In genomic region chr5:92909545-92909962, GRCh38 we compare ENCODE assay signal across 10 cellular contexts.
DNase-seq lines count a peak whose midpoint lies in the region; ATAC-seq and TF ChIP-seq lines count a peak whose summit lies in the region.
"Had no signal": no experiment of that assay in that cellular context is flagged by ENCODE, and none has a peak within 500 bp of the region (broad histone marks: within the 10 kb centered on the region; RNA-seq: fewer than 3 reads in every experiment).

No MANE protein-coding gene starts in this region.

- H3K4me3 Mint-ChIP-seq in activated CD4-positive, alpha-beta T cell treated with anti-CD3 and anti-CD28 coated beads for 36 hours: no peak overlapping the region
- no peak overlapping the region for H3K4me3 Mint-ChIP-seq in activated CD4-positive, alpha-beta T cell treated with anti-CD3 and anti-CD28 coated beads, Interleukin-2, amount 10 ng/mL, durations not matched to agents 24 days and 14 days
- no peak overlapping the region for H3K4me3 Mint-ChIP-seq in immature natural killer cell
- H3K4me3 Mint-ChIP-seq: CD4-positive, CD25-positive, alpha-beta regulatory T cell had no signal

- CTCF ChIA-PET in activated CD4-positive, alpha-beta T cell treated with anti-CD3 and anti-CD28 coated beads for 36 hours (lab: Charles Lee): interaction anchor here (0.8 kb wide), 2 partner anchors 235 to 418 kb away, joined by 3 to 4 read pairs; no protein-coding TSS in a partner anchor

- no peaks in the 10 kb centered on the region for H3K27me3 ChIP-seq in tibial nerve

- H3K27me3 Mint-ChIP-seq in activated CD4-positive, alpha-beta T cell treated with anti-CD3 and anti-CD28 coated beads for 36 hours: peaks cover 2% of the 10 kb centered on the region
- H3K27me3 Mint-ChIP-seq in activated CD4-positive, alpha-beta T cell treated with anti-CD3 and anti-CD28 coated beads, Interleukin-2, amount 10 ng/mL, durations not matched to agents 24 days and 14 days: no peaks in the 10 kb centered on the region
- peaks cover 0 to 2% (median 2%) of the 10 kb centered on the region in 3 donors for H3K27me3 Mint-ChIP-seq in immature natural killer cell (ENCODE audit: low read depth in 3 of 3)
- H3K27me3 Mint-ChIP-seq: CD4-positive, CD25-positive, alpha-beta regulatory T cell had no signal

- no peaks in the 10 kb centered on the region for H3K36me3 Mint-ChIP-seq in activated CD4-positive, alpha-beta T cell treated with anti-CD3 and anti-CD28 coated beads for 36 hours (ENCODE audit: low read depth)
- no peaks in the 10 kb centered on the region for H3K36me3 Mint-ChIP-seq in activated CD4-positive, alpha-beta T cell treated with anti-CD3 and anti-CD28 coated beads, Interleukin-2, amount 10 ng/mL, durations not matched to agents 24 days and 14 days (ENCODE audit: low read depth)
- no peaks in the 10 kb centered on the region for H3K36me3 Mint-ChIP-seq in immature natural killer cell
- H3K36me3 Mint-ChIP-seq: CD4-positive, CD25-positive, alpha-beta regulatory T cell had no signal

- H3K4me3 ChIP-seq in fibroblast of pulmonary artery (replicated peaks; ENCODE audit: low read depth, low read length) (no peak overlapping the region), tibial nerve (no peak overlapping the region)

- peak; percentile 9 for DNase-seq in activated CD4-positive, alpha-beta T cell treated with anti-CD3 and anti-CD28 coated beads for 36 hours
- DNase-seq in activated CD4-positive, alpha-beta T cell treated with anti-CD3 and anti-CD28 coated beads, Interleukin-2, amount 10 ng/mL, durations not matched to agents 24 days and 14 days: no peak
- DNase-seq in NCI-H82 (lab: John Stamatoyannopoulos, UW) (peak; percentile 77), fibroblast of pulmonary artery (ENCODE audit: low read depth) (peak; percentile 48), tibial nerve (ENCODE audit: low spot score in 2 of 2) (no peak), immature natural killer cell (no peak)
- no peak for DNase-seq in stimulated activated CD4-positive, alpha-beta T cell treated with anti-CD3 and anti-CD28 coated beads, Interleukin-2, amount 100 ng/mL, for 24 hours
- DNase-seq: CD4-positive, CD25-positive, alpha-beta regulatory T cell; erythroblast had no signal

- H3K9me3 Mint-ChIP-seq in activated CD4-positive, alpha-beta T cell treated with anti-CD3 and anti-CD28 coated beads for 36 hours (ENCODE audit: low read depth): no peaks in the 10 kb centered on the region
- no peaks in the 10 kb centered on the region for H3K9me3 Mint-ChIP-seq in activated CD4-positive, alpha-beta T cell treated with anti-CD3 and anti-CD28 coated beads, Interleukin-2, amount 10 ng/mL, durations not matched to agents 24 days and 14 days
- H3K9me3 Mint-ChIP-seq in immature natural killer cell: peaks cover 0 to 7% (median 0%) of the 10 kb centered on the region in 6 donors

- H3K27ac Mint-ChIP-seq in activated CD4-positive, alpha-beta T cell treated with anti-CD3 and anti-CD28 coated beads for 36 hours: no peak overlapping the region
- H3K27ac Mint-ChIP-seq in activated CD4-positive, alpha-beta T cell treated with anti-CD3 and anti-CD28 coated beads, Interleukin-2, amount 10 ng/mL, durations not matched to agents 24 days and 14 days: no peak overlapping the region
- no peak overlapping the region for H3K27ac Mint-ChIP-seq in immature natural killer cell
- H3K27ac Mint-ChIP-seq: CD4-positive, CD25-positive, alpha-beta regulatory T cell had no signal

- no peaks in the 10 kb centered on the region for H3K9me3 ChIP-seq in tibial nerve

- no peaks in the 10 kb centered on the region for H3K4me1 Mint-ChIP-seq in activated CD4-positive, alpha-beta T cell treated with anti-CD3 and anti-CD28 coated beads for 36 hours
- no peaks in the 10 kb centered on the region for H3K4me1 Mint-ChIP-seq in activated CD4-positive, alpha-beta T cell treated with anti-CD3 and anti-CD28 coated beads, Interleukin-2, amount 10 ng/mL, durations not matched to agents 24 days and 14 days
- no peaks in the 10 kb centered on the region for H3K4me1 Mint-ChIP-seq in immature natural killer cell
- H3K4me1 Mint-ChIP-seq: CD4-positive, CD25-positive, alpha-beta regulatory T cell had no signal

- TF ChIP-seq EP300 in tibial nerve (IDR thresholded peaks at IDR 0.05): no peak

- H3K36me3 ChIP-seq in tibial nerve: no peaks in the 10 kb centered on the region

- no peak for ATAC-seq in activated CD4-positive, alpha-beta T cell treated with anti-CD3 and anti-CD28 coated beads for 36 hours
- ATAC-seq in HG02678 (IDR thresholded peaks at IDR 0.05; ENCODE audit: unreplicated experiment): no peak

- no peak overlapping the region for H3K27ac ChIP-seq in tibial nerve

- POLR2A ChIA-PET in activated CD4-positive, alpha-beta T cell treated with anti-CD3 and anti-CD28 coated beads for 36 hours (lab: Charles Lee): interaction anchor here (0.6 kb wide), 1 partner anchor 27 kb away, joined by 3 read pairs; no protein-coding TSS in a partner anchor

- 52 to 54% methylated on average over 6 of the region's 6 CpGs for WGBS in tibial nerve, 2 donors

- H3K4me1 ChIP-seq in tibial nerve: peaks cover 0 to 38% (median 4%) of the 10 kb centered on the region in 4 donors

- peak; percentile 68 for TF ChIP-seq CTCF in fibroblast of pulmonary artery (IDR thresholded peaks at IDR 0.05; ENCODE audit: low read length, missing control alignments)
- peak in 4 of 5 experiments; percentile 25 to 35 (median 28) for TF ChIP-seq CTCF in tibial nerve (IDR thresholded peaks at IDR 0.05)

- no peak for TF ChIP-seq POLR2A in tibial nerve (IDR thresholded peaks at IDR 0.05)

- intact Hi-C loops in activated CD4-positive, alpha-beta T cell treated with anti-CD3 and anti-CD28 coated beads for 36 hours (cut with DNase I, micrococcal nuclease): no loop called here
- intact Hi-C loops in activated CD4-positive, alpha-beta T cell treated with anti-CD3 and anti-CD28 coated beads, Interleukin-2, amount 10 ng/mL, durations not matched to agents 24 days and 14 days (cut with micrococcal nuclease): no loop called here

Comparison
In these comparisons a context has a peak if more than half of its experiments do, and no peak if none do; other contexts are left out.
1. DNase-seq: peak in activated CD4-positive, alpha-beta T cell treated with anti-CD3 and anti-CD28 coated beads for 36 hours (single experiment), NCI-H82 (single experiment) and fibroblast of pulmonary artery (single experiment); none in activated CD4-positive, alpha-beta T cell treated with anti-CD3 and anti-CD28 coated beads, Interleukin-2, amount 10 ng/mL, durations not matched to agents 24 days and 14 days (single experiment), tibial nerve (0 of 2), immature natural killer cell (0 of 3) and stimulated activated CD4-positive, alpha-beta T cell treated with anti-CD3 and anti-CD28 coated beads, Interleukin-2, amount 100 ng/mL, for 24 hours (0 of 2).